Comparison of ENCODE assay signal across 11 cellular contexts in genomic region chr11:35157814-35158213, GRCh38. TPM values are rescaled to one million over a fixed set of nuclear protein-coding genes. Genes with fewer than 3 reads are reported as not detected.
DNase-seq lines count a peak whose midpoint lies in the region; ATAC-seq and TF ChIP-seq lines count a peak whose summit lies in the region.
"Had no signal": no experiment of that assay in that cellular context is flagged by ENCODE, and none has a peak within 500 bp of the region (broad histone marks: within the 10 kb centered on the region; RNA-seq: fewer than 3 reads in every experiment).

No MANE protein-coding gene starts in this region.

- peaks cover 4% of the 10 kb centered on the region for H3K9me3 Mint-ChIP-seq in activated naive CD8-positive, alpha-beta T cell treated with anti-CD3 and anti-CD28 coated beads, Interleukin-2, amount 50 U/mL, for 24 hours

- no peak overlapping the region for H3K4me3 Mint-ChIP-seq in activated naive CD8-positive, alpha-beta T cell treated with anti-CD3 and anti-CD28 coated beads, Interleukin-2, amount 50 U/mL, for 24 hours

- DNase-seq in right cardiac atrium (peak in 1 of 3 donors; percentile 27), Right ventricle myocardium inferior (ENCODE audit: missing footprints) (no peak), vagina (ENCODE audit: extremely low spot score in 2 of 2) (no peak), C1 segment of cervical spinal cord (lab: John Stamatoyannopoulos, UW) (no peak)
- DNase-seq in activated naive CD8-positive, alpha-beta T cell treated with anti-CD3 and anti-CD28 coated beads, Interleukin-2, amount 50 U/mL, for 24 hours = no peak
- DNase-seq: activated CD4-positive, CD25-positive, alpha-beta regulatory T cell treated with anti-CD3 and anti-CD28 coated beads, Interleukin-2, amount 50 U/mL, for 72 hours; NCI-H1436; OCI-M1 had no signal

- WGBS in right cardiac atrium = 41% methylated on average over 6 of the region's 6 CpGs

- H3K36me3 ChIP-seq in mucosa of rectum (ENCODE audit: control insufficient read depth in 2 of 2, insufficient read depth in 2 of 2, low read length in 2 of 2) (no peaks in the 10 kb centered on the region), vagina (no peaks in the 10 kb centered on the region)

- H3K27me3 Mint-ChIP-seq in activated naive CD8-positive, alpha-beta T cell treated with anti-CD3 and anti-CD28 coated beads, Interleukin-2, amount 50 U/mL, for 24 hours = no peaks in the 10 kb centered on the region

- H3K36me3 Mint-ChIP-seq in activated naive CD8-positive, alpha-beta T cell treated with anti-CD3 and anti-CD28 coated beads, Interleukin-2, amount 50 U/mL, for 24 hours (ENCODE audit: low read depth) = peaks cover 64% of the 10 kb centered on the region

- H3K27ac ChIP-seq in right cardiac atrium (ENCODE audit: low read length) (peak overlapping the region; percentile 54), mucosa of rectum (ENCODE audit: low read depth in 2 of 2, low read length in 2 of 2) (peak overlapping the region; percentile 26 to 64), vagina (peak overlapping the region; percentile 84)

- H3K9me3 ChIP-seq in right cardiac atrium (ENCODE audit: control insufficient read depth, low read length) (no peaks in the 10 kb centered on the region), mucosa of rectum (ENCODE audit: control insufficient read depth in 2 of 2, low read length in 2 of 2) (no peaks in the 10 kb centered on the region), vagina (no peaks in the 10 kb centered on the region)

- H3K4me1 Mint-ChIP-seq in activated naive CD8-positive, alpha-beta T cell treated with anti-CD3 and anti-CD28 coated beads, Interleukin-2, amount 50 U/mL, for 24 hours = peaks cover 100% of the 10 kb centered on the region

- peaks cover 17% of the 10 kb centered on the region for H3K4me1 ChIP-seq in right cardiac atrium (ENCODE audit: control insufficient read depth, insufficient read depth, low read length)
- peaks cover 23 to 26% of the 10 kb centered on the region in 2 donors for H3K4me1 ChIP-seq in mucosa of rectum (ENCODE audit: control insufficient read depth in 2 of 2, insufficient read depth in 2 of 2, low read length in 2 of 2)
- peaks cover 97% of the 10 kb centered on the region for H3K4me1 ChIP-seq in vagina

- TF ChIP-seq POLR2A in vagina (IDR thresholded peaks at IDR 0.05) = no peak

- H3K9ac ChIP-seq in mucosa of rectum (ENCODE audit: low read depth in 1 of 2, low read length in 2 of 2) = no peak overlapping the region

- intact Hi-C loops in right cardiac atrium (cut with DNase I) (no loop called here), Right ventricle myocardium inferior (cut with DNase I) (loop anchor here (5.0 kb wide), 1 partner anchor 56 kb away; no protein-coding TSS in a partner anchor), vagina (cut with DNase I) (loop anchor here (10.0 kb wide), 1 partner anchor 63 kb away; no protein-coding TSS in a partner anchor)

- H3K27ac Mint-ChIP-seq in activated naive CD8-positive, alpha-beta T cell treated with anti-CD3 and anti-CD28 coated beads, Interleukin-2, amount 50 U/mL, for 24 hours = peak overlapping the region; percentile 97

- peak in 1 of 2 donors; percentile 9 for ATAC-seq in right cardiac atrium
- ATAC-seq in Right ventricle myocardium inferior = no peak
- ATAC-seq in activated naive CD8-positive, alpha-beta T cell treated with anti-CD3 and anti-CD28 coated beads, Interleukin-2, amount 50 U/mL, for 24 hours = no peak
- no peak for ATAC-seq in GM19452 (IDR thresholded peaks at IDR 0.05; ENCODE audit: unreplicated experiment)
- ATAC-seq in GM21528 (IDR thresholded peaks at IDR 0.05; ENCODE audit: low FRiP score, unreplicated experiment) = no peak

- H3K27me3 ChIP-seq in right cardiac atrium (ENCODE audit: control insufficient read depth, insufficient read depth) (no peaks in the 10 kb centered on the region), mucosa of rectum (ENCODE audit: control insufficient read depth in 2 of 2, insufficient read depth in 2 of 2, low read length in 2 of 2) (no peaks in the 10 kb centered on the region), vagina (no peaks in the 10 kb centered on the region)

- H3K4me3 ChIP-seq in right cardiac atrium (ENCODE audit: low read length) (no peak overlapping the region), mucosa of rectum (ENCODE audit: low read length in 2 of 2) (no peak overlapping the region), vagina (no peak overlapping the region)

- TF ChIP-seq CTCF in vagina (IDR thresholded peaks at IDR 0.05) = no peak

RNA-seq across cellular contexts. Expression of gene CD44, which starts 18.8 kb away (rescaled TPM):
- 10 to 100 TPM; 20.9 to 50.7 (median 40.9) TPM for total RNA-seq in right cardiac atrium
- 7.5 TPM for polyA plus RNA-seq in right cardiac atrium
- total RNA-seq in Right ventricle myocardium inferior = 19.9 TPM
- total RNA-seq in vagina = 869 TPM

Comparison
In these comparisons a context has a peak if more than half of its experiments do, and no peak if none do; other contexts are left out.
1. intact Hi-C loops: an anchor here in Right ventricle myocardium inferior (5.0 kb wide) and vagina (10.0 kb wide); none called in right cardiac atrium.
2. RNA of gene CD44, which starts 18.8 kb away (total RNA-seq): 869 TPM in vagina (single experiment); 20.9 to 50.7 TPM in right cardiac atrium and 19.9 TPM in Right ventricle myocardium inferior (single experiment); every median in the first group is over 10 times any median in the second.
3. Peak in every context shown above with its lines, with median percentiles within 50 percentile points of each other: H3K27ac ChIP-seq.